29 cellular contexts compared by ENCODE assay signal in genomic region chr4:140932646-140933045, GRCh38.
"Had no signal": no experiment of that assay in that cellular context is flagged by ENCODE, and none has a peak within 500 bp of the region (broad histone marks: within the 10 kb centered on the region; RNA-seq: fewer than 3 reads in every experiment).

No MANE protein-coding gene starts in this region.

- H3K9me3 ChIP-seq: ascending aorta, breast epithelium, esophagus muscularis mucosa, gastrocnemius medialis, heart left ventricle had no signal

- H3K4me3 ChIP-seq: ascending aorta, breast epithelium, cardiac muscle cell, coronary artery, esophagus muscularis mucosa, gastrocnemius medialis, heart left ventricle had no signal

- H3K4me1 ChIP-seq: breast epithelium, foreskin keratinocyte had no signal

- ATAC-seq: activated CD4-positive, CD25-positive, alpha-beta regulatory T cell treated with anti-CD3 and anti-CD28 coated beads, Interleukin-2, amount 50 U/mL, for 24 hours; activated naive CD4-positive, alpha-beta T cell treated with anti-CD3 and anti-CD28 coated beads, Interleukin-2, amount 50 U/mL, for 72 hours; activated T-cell treated with anti-CD3 and anti-CD28 coated beads, Interleukin-2, amount 50 U/mL, for 72 hours; effector memory CD8-positive, alpha-beta T cell; foreskin keratinocyte; gastrocnemius medialis; heart left ventricle; T-helper 17 cell had no signal

- DNase-seq: activated B cell treated with CpG ODN at 0.5 μM for 24 hours; activated CD4-positive, alpha-beta memory T cell treated with anti-CD3 and anti-CD28 coated beads, Interleukin-2, amount 10 ng/mL, durations not matched to agents 7 days and 5 days; activated CD4-positive, alpha-beta T cell treated with anti-CD3 and anti-CD28 coated beads, Interleukin-2, amount 10 ng/mL, durations not matched to agents 7 days and 5 days; activated CD4-positive, alpha-beta T cell treated with anti-CD3 and anti-CD28 coated beads, Interleukin-2, amount 50 U/mL, for 4 hours; activated CD8-positive, alpha-beta memory T cell treated with anti-CD3 and anti-CD28 coated beads, Interleukin-2, amount 50 U/mL, for 48 hours; activated gamma-delta T cell; activated naive CD4-positive, alpha-beta T cell; activated naive CD4-positive, alpha-beta T cell treated with anti-CD3 and anti-CD28 coated beads, Interleukin-2, amount 10 ng/mL, durations not matched to agents 7 days and 5 days; activated naive CD8-positive, alpha-beta T cell treated with anti-CD3 and anti-CD28 coated beads, Interleukin-2, amount 10 ng/mL, durations not matched to agents 7 days and 5 days; activated T-cell treated with anti-CD3 and anti-CD28 coated beads for 4 hours; activated T-cell treated with anti-CD3 and anti-CD28 coated beads, Interleukin-2, amount 50 U/mL, for 24 hours; activated T-cell treated with anti-CD3 and anti-CD28 coated beads, Interleukin-2, amount 50 U/mL, for 72 hours; effector CD4-positive, alpha-beta T cell; effector memory CD8-positive, alpha-beta T cell; erythroblast; foreskin keratinocyte; gastrocnemius medialis; glutamatergic neuron; heart left ventricle; T-helper 17 cell; T1000; WERI-Rb-1 had no signal

- H3K27ac ChIP-seq: ascending aorta, breast epithelium, cardiac muscle cell, coronary artery, foreskin keratinocyte, gastrocnemius medialis, WERI-Rb-1 had no signal
